8 cellular contexts compared by ENCODE assay signal in the genomic region with DNA sequence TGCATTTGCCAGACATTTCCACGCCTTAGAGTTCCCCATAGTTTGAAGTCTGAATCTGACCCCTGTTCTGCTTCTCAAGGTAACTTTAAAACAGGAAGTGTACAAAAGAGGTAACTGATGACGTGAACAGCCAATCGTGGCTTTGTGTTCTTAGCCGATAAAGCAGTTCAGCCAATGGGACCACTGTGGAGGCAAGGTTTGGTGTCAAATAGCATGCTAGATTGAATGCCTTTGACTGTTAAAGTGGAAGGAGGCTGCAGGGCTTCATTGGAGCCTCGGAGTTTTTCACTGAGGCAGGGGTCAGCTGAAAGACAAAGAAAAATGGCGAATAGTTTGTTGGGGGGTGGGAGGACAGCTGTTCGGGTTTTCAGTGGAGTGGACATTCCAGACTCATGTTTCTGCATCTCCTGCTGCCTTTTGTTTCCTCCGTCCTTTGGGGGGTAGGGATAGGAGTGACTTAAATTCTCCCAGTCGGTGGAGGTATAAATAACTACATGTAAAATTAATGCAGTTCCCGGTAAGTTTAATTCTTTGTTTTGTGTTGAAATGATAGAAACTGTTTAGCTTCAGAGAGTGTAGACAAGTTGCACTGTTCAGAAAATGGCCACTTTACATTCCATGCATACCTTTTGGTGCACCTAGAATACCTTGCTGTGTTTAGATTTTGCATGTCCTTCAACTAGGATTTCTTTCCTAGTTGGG. TPM values are rescaled to one million over a fixed set of nuclear protein-coding genes. Genes with fewer than 3 reads are reported as not detected.
A peak's percentile ranks its signal among the peaks of the same experiment; 100 is the strongest.
DNase-seq lines count a peak whose midpoint lies in the region; ATAC-seq and TF ChIP-seq lines count a peak whose summit lies in the region.

No MANE protein-coding gene starts in this region.

- peak; percentile 88 for ATAC-seq in GM21447 (IDR thresholded peaks at IDR 0.05; ENCODE audit: unreplicated experiment)

- H3K9me3 Mint-ChIP-seq in Calu3 (ENCODE audit: low read depth, unreplicated experiment), result no peaks in the 10 kb centered on the region

- peak overlapping the region; percentile 86 for H3K4me3 Mint-ChIP-seq in Calu3 (ENCODE audit: low read depth, unreplicated experiment)

- peak overlapping the region; percentile 83 for H3K27ac Mint-ChIP-seq in Calu3 (ENCODE audit: unreplicated experiment)

- H3K27me3 ChIP-seq in HUES48 (ENCODE audit: control insufficient read depth, insufficient read depth, low read length) (no peaks in the 10 kb centered on the region), esophagus squamous epithelium (no peaks in the 10 kb centered on the region), muscle layer of duodenum (ENCODE audit: low read depth, low read length) (no peaks in the 10 kb centered on the region)

- TF ChIP-seq CTCF in Calu3 (IDR thresholded peaks at IDR 0.05; ENCODE audit: unreplicated experiment) (no peak), esophagus squamous epithelium (IDR thresholded peaks at IDR 0.05) (peak in 1 of 6 experiments; percentile 4)

- WGBS in esophagus squamous epithelium, 2 donors, result 1 to 4% methylated on average over 10 of the region's 10 CpGs

- peak in 3 of 4 donors; percentile 66 to 78 (median 71) for TF ChIP-seq POLR2A in esophagus squamous epithelium (IDR thresholded peaks at IDR 0.05)

- H3K9ac ChIP-seq in HUES48 (ENCODE audit: low read depth, low read length), result peak overlapping the region; percentile 94

- H3K36me3 ChIP-seq in HUES48 (ENCODE audit: control insufficient read depth, insufficient read depth, low read length) (peaks cover 7% of the 10 kb centered on the region), esophagus squamous epithelium (peaks cover 0 to 7% (median 0%) of the 10 kb centered on the region in 3 donors), muscle layer of duodenum (ENCODE audit: control insufficient read depth in 1 of 2, insufficient read depth in 2 of 2, low read length in 2 of 2) (no peaks in the 10 kb centered on the region)

- H3K4me1 Mint-ChIP-seq in Calu3 (ENCODE audit: low read depth, unreplicated experiment), result peaks cover 32% of the 10 kb centered on the region

- intact Hi-C loops in Calu3 (cut with micrococcal nuclease; ENCODE audit: unreplicated experiment) (no loop called here), esophagus squamous epithelium (cut with DNase I) (no loop called here)

- H3K36me3 Mint-ChIP-seq in Calu3 (ENCODE audit: insufficient read depth, unreplicated experiment), result peaks cover 30% of the 10 kb centered on the region

- CTCF ChIA-PET in Calu3 (lab: Charles Lee), result interaction anchor here (2.1 kb wide), 1 partner anchor 17 kb away, joined by 5 read pairs; the partner anchor contains the start of gene NFYC

- H3K4me1 ChIP-seq in HUES48 (ENCODE audit: control insufficient read depth, insufficient read depth, low read length) (peaks cover 33% of the 10 kb centered on the region), esophagus squamous epithelium (peaks cover 22 to 75% (median 50%) of the 10 kb centered on the region in 3 donors), muscle layer of duodenum (ENCODE audit: control insufficient read depth in 1 of 2, insufficient read depth in 2 of 2, low read length in 2 of 2) (peaks cover 33 to 34% of the 10 kb centered on the region in 2 donors)

- DNase-seq in Calu3 (peak; percentile 75), OCI-M2 (lab: John Stamatoyannopoulos, UW; ENCODE audit: unreplicated experiment) (peak; percentile 85), esophagus squamous epithelium (lab: John Stamatoyannopoulos, UW) (peak; percentile 42)
- DNase-seq in activated T-cell treated with anti-CD3 and anti-CD28 coated beads, Interleukin-2, amount 50 U/mL, for 48 hours, result peak; percentile 67 to 71
- peak; percentile 20 for DNase-seq in stimulated activated CD8-positive, alpha-beta memory T cell treated with anti-CD3 and anti-CD28 coated beads, Interleukin-7, amount 100 ng/mL, for 24 hours (ENCODE audit: low read depth)

- BruUV-seq in Calu3 (replicated peaks; lab: Mats Ljungman, UMichigan), result no TSS peak

- no peaks in the 10 kb centered on the region for H3K27me3 Mint-ChIP-seq in Calu3 (ENCODE audit: unreplicated experiment)

- H3K4me3 ChIP-seq in HUES48 (ENCODE audit: low read depth, low read length), result peak overlapping the region; percentile 85
- peak overlapping the region; percentile 27 to 72 (median 56) for H3K4me3 ChIP-seq in esophagus squamous epithelium
- H3K4me3 ChIP-seq in muscle layer of duodenum (ENCODE audit: low read depth in 1 of 2, low read length in 2 of 2), result peak overlapping the region; percentile 71 to 85

- H3K27ac ChIP-seq in HUES48 (ENCODE audit: low read depth, low read length) (peak overlapping the region; percentile 94), esophagus squamous epithelium (peak overlapping the region; percentile 71 to 91 (median 86)), muscle layer of duodenum (ENCODE audit: low read length) (peak overlapping the region; percentile 89)

- no peaks in the 10 kb centered on the region for H3K9me3 ChIP-seq in HUES48 (ENCODE audit: control insufficient read depth, insufficient read depth, low read length)
- H3K9me3 ChIP-seq in esophagus squamous epithelium, result no peaks in the 10 kb centered on the region
- no peaks in the 10 kb centered on the region for H3K9me3 ChIP-seq in muscle layer of duodenum (ENCODE audit: control insufficient read depth in 1 of 2, low read length in 2 of 2)

RNA-seq across cellular contexts. Expression of gene NFYC, which starts 17.7 kb away (rescaled TPM):
- total RNA-seq in Calu3 (2022), result 65.5 and 66.0 TPM in 2 replicates
- 10 to 100 TPM; 39.9 to 43.3 (median 41.8) TPM for total RNA-seq in esophagus squamous epithelium

RNA-seq across cellular contexts. Expression of gene RIMS3, which starts 43.8 kb away (rescaled TPM):
- total RNA-seq in Calu3 (2022) (0.81 and 1.3 TPM in 2 replicates), esophagus squamous epithelium (1 to 10 TPM; 1.0 to 2.5 (median 1.5) TPM)

Comparison
In these comparisons a context has a peak if more than half of its experiments do, and no peak if none do; other contexts are left out.
1. Peak in every context shown above with its lines: DNase-seq, ATAC-seq, H3K4me3 ChIP-seq and H3K27ac ChIP-seq.
2. DNase-seq: peak in every context shown above with its lines; median percentile 85 in OCI-M2; 75 in Calu3; 69 in activated T-cell treated with anti-CD3 and anti-CD28 coated beads, Interleukin-2, amount 50 U/mL, for 48 hours; 42 in esophagus squamous epithelium; 20 in stimulated activated CD8-positive, alpha-beta memory T cell treated with anti-CD3 and anti-CD28 coated beads, Interleukin-7, amount 100 ng/mL, for 24 hours.